Comparison of ENCODE assay signal across 16 cellular contexts in genomic region chr3:173892547-173892946, GRCh38.
A peak's percentile ranks its signal among the peaks of the same experiment; 100 is the strongest.
DNase-seq lines count a peak whose midpoint lies in the region; ATAC-seq and TF ChIP-seq lines count a peak whose summit lies in the region.
"Had no signal": no experiment of that assay in that cellular context is flagged by ENCODE, and none has a peak within 500 bp of the region (broad histone marks: within the 10 kb centered on the region; RNA-seq: fewer than 3 reads in every experiment).

No MANE protein-coding gene starts in this region.

- no TSS peak for BruUV-seq in PC-3 (replicated peaks; lab: Mats Ljungman, UMichigan)

- TF ChIP-seq POLR2A in Peyer's patch (IDR thresholded peaks at IDR 0.05): no peak

- H3K4me3 ChIP-seq in PC-3 (ENCODE audit: low read length): no peak overlapping the region
- no peak overlapping the region for H3K4me3 ChIP-seq in osteoblast (ENCODE audit: insufficient read depth, low read length)
- no peak overlapping the region for H3K4me3 ChIP-seq in Peyer's patch
- H3K4me3 ChIP-seq: BLaER1, colonic mucosa, SK-N-MC had no signal

- TF ChIP-seq CTCF in PC-3 (conservative IDR thresholded peaks at IDR 0.05; ENCODE audit: low read depth, low read length) (no peak), osteoblast (IDR thresholded peaks at IDR 0.05; ENCODE audit: extremely low read depth, low read depth, low read length) (no peak), Peyer's patch (IDR thresholded peaks at IDR 0.05) (no peak)

- H3K27me3 ChIP-seq in PC-3 (ENCODE audit: low read length) (no peaks in the 10 kb centered on the region), osteoblast (ENCODE audit: insufficient read depth, low read length) (no peaks in the 10 kb centered on the region), Peyer's patch (no peaks in the 10 kb centered on the region)
- H3K27me3 ChIP-seq: BLaER1, colonic mucosa had no signal

- H3F3A ChIP-seq in PC-3 (ENCODE audit: low read length, unreplicated experiment): peaks cover 5% of the 10 kb centered on the region

- H2AFZ ChIP-seq in PC-3 (ENCODE audit: low read length) (no peak overlapping the region), osteoblast (ENCODE audit: low read length) (no peak overlapping the region)

- H3K79me2 ChIP-seq in PC-3 (ENCODE audit: low read length) (no peaks in the 10 kb centered on the region), osteoblast (ENCODE audit: insufficient read depth, low read length) (no peaks in the 10 kb centered on the region)

- H4K20me1 ChIP-seq in PC-3 (ENCODE audit: low read length) (no peaks in the 10 kb centered on the region), osteoblast (ENCODE audit: insufficient read depth, low read length) (no peaks in the 10 kb centered on the region)
- H4K20me1 ChIP-seq: BLaER1 had no signal

- H3K9me3 ChIP-seq in PC-3 (ENCODE audit: low read length): no peaks in the 10 kb centered on the region
- H3K9me3 ChIP-seq in osteoblast (ENCODE audit: low read depth, low read length): no peaks in the 10 kb centered on the region
- no peaks in the 10 kb centered on the region for H3K9me3 ChIP-seq in Peyer's patch
- H3K9me3 ChIP-seq: BLaER1, colonic mucosa had no signal

- H3K9me2 ChIP-seq in PC-3 (replicated peaks; ENCODE audit: low read length): no peaks in the 10 kb centered on the region

- peak overlapping the region; percentile 41 for H3K9ac ChIP-seq in PC-3 (ENCODE audit: low read length)
- H3K9ac ChIP-seq: BLaER1 had no signal

- H3K27ac ChIP-seq in PC-3 (ENCODE audit: low read length) (peak overlapping the region; percentile 90), osteoblast (ENCODE audit: low read depth, low read length) (peak overlapping the region; percentile 59), Peyer's patch (no peak overlapping the region)
- H3K27ac ChIP-seq: 22Rv1, BLaER1, colonic mucosa, SK-N-MC had no signal

- H3K36me3 ChIP-seq in PC-3 (ENCODE audit: low read depth, low read length) (no peaks in the 10 kb centered on the region), osteoblast (ENCODE audit: insufficient read depth, low read length) (no peaks in the 10 kb centered on the region), Peyer's patch (no peaks in the 10 kb centered on the region)
- H3K36me3 ChIP-seq: BLaER1, colonic mucosa had no signal

- DNase-seq in DMS53 (lab: John Stamatoyannopoulos, UW) (peak; percentile 28), DMS53 treated with DMSO at 0.1 percent for 48 hours (lab: John Stamatoyannopoulos, UW; ENCODE audit: unreplicated experiment) (no peak), PC-3 (peak; percentile 78), cerebellum (ENCODE audit: low spot score) (peak; percentile 37), osteoblast (ENCODE audit: insufficient read length, low spot score, missing footprints) (no peak), Peyer's patch (no peak), germinal center (ENCODE audit: low spot score) (no peak)
- DNase-seq: activated T-cell treated with anti-CD3 and anti-CD28 coated beads, Interleukin-2, amount 50 U/mL, for 72 hours; colonic mucosa; left colon; NCI-H1417; NCI-H82 had no signal

- POLR2A ChIA-PET in PC-3 (lab: Charles Lee; ENCODE audit: unreplicated experiment): no interaction called here

- H3K4me2 ChIP-seq in PC-3 (ENCODE audit: low read length) (peak overlapping the region; percentile 53), osteoblast (ENCODE audit: insufficient read depth, low read length) (peak overlapping the region; percentile 27)
- H3K4me2 ChIP-seq: BLaER1 had no signal

- H3K4me1 ChIP-seq in PC-3 (ENCODE audit: insufficient read depth, low read length): peaks cover 42% of the 10 kb centered on the region
- peaks cover 27% of the 10 kb centered on the region for H3K4me1 ChIP-seq in osteoblast (ENCODE audit: insufficient read depth, low read length)
- no peaks in the 10 kb centered on the region for H3K4me1 ChIP-seq in Peyer's patch
- H3K4me1 ChIP-seq: BLaER1, colonic mucosa had no signal

- intact Hi-C loops in PC-3 (cut with micrococcal nuclease): no loop called here

- ATAC-seq in PC-3: peak; percentile 77
- no peak for ATAC-seq in GM19397 (IDR thresholded peaks at IDR 0.05; ENCODE audit: unreplicated experiment)
- ATAC-seq: activated T-cell treated with anti-CD3 and anti-CD28 coated beads, Interleukin-2, amount 50 U/mL, for 72 hours; left colon had no signal

- CTCF ChIA-PET in PC-3 (lab: Charles Lee): interaction anchor here (0.6 kb wide), 1 partner anchor 12 kb away, joined by 4 read pairs; no protein-coding TSS in a partner anchor

Comparison
In these comparisons a context has a peak if more than half of its experiments do, and no peak if none do; other contexts are left out.
1. DNase-seq: peak in DMS53 (single experiment), PC-3 (single experiment) and cerebellum (single experiment); none in DMS53 treated with DMSO at 0.1 percent for 48 hours (single experiment), osteoblast (single experiment), Peyer's patch (0 of 3) and germinal center (single experiment).
2. H3K27ac ChIP-seq: peak in PC-3 (single experiment) and osteoblast (single experiment); none in Peyer's patch (0 of 4).